8 cellular contexts compared by ENCODE assay signal in genomic region chr7:2037805-2038635, GRCh38.
DNase-seq lines count a peak whose midpoint lies in the region; ATAC-seq and TF ChIP-seq lines count a peak whose summit lies in the region.

No MANE protein-coding gene starts in this region.

- peak overlapping the region; percentile 74 for H3K4me3 Mint-ChIP-seq in activated naive CD4-positive, alpha-beta T cell treated with anti-CD3 and anti-CD28 coated beads for 36 hours
- H3K4me3 Mint-ChIP-seq in activated naive CD8-positive, alpha-beta T cell treated with anti-CD3 and anti-CD28 coated beads for 36 hours: peak overlapping the region; percentile 83

- H3K27ac ChIP-seq in upper lobe of right lung: peak overlapping the region; percentile 51

- no peak for TF ChIP-seq CTCF in upper lobe of right lung (IDR thresholded peaks at IDR 0.05)

- ATAC-seq in left lobe of liver: peak; percentile 86
- ATAC-seq in upper lobe of right lung: peak; percentile 44

- peaks cover 6% of the 10 kb centered on the region for H3K4me1 ChIP-seq in upper lobe of right lung

- no peaks in the 10 kb centered on the region for H3K9me3 Mint-ChIP-seq in activated naive CD4-positive, alpha-beta T cell treated with anti-CD3 and anti-CD28 coated beads for 36 hours
- H3K9me3 Mint-ChIP-seq in activated naive CD8-positive, alpha-beta T cell treated with anti-CD3 and anti-CD28 coated beads for 36 hours: no peaks in the 10 kb centered on the region

- no peaks in the 10 kb centered on the region for H3K27me3 Mint-ChIP-seq in activated naive CD4-positive, alpha-beta T cell treated with anti-CD3 and anti-CD28 coated beads for 36 hours (ENCODE audit: low read depth)
- H3K27me3 Mint-ChIP-seq in activated naive CD8-positive, alpha-beta T cell treated with anti-CD3 and anti-CD28 coated beads for 36 hours: no peaks in the 10 kb centered on the region

- no peaks in the 10 kb centered on the region for H3K27me3 ChIP-seq in upper lobe of right lung

- no peaks in the 10 kb centered on the region for H3K9me3 ChIP-seq in upper lobe of right lung

- intact Hi-C loops in activated naive CD4-positive, alpha-beta T cell treated with anti-CD3 and anti-CD28 coated beads for 36 hours (cut with micrococcal nuclease): loop anchor here (1.0 to 2.0 kb wide), 3 partner anchors 19 to 115 kb away; no protein-coding TSS in a partner anchor
- intact Hi-C loops in upper lobe of right lung (cut with DNase I): no loop called here

- CTCF ChIA-PET in activated naive CD4-positive, alpha-beta T cell treated with anti-CD3 and anti-CD28 coated beads for 36 hours (lab: Charles Lee): interaction anchor here (0.8 kb wide), 1 partner anchor 11 kb away, joined by 4 read pairs; no protein-coding TSS in a partner anchor

- peaks cover 52% of the 10 kb centered on the region for H3K4me1 Mint-ChIP-seq in activated naive CD4-positive, alpha-beta T cell treated with anti-CD3 and anti-CD28 coated beads for 36 hours (ENCODE audit: low read depth)
- peaks cover 47% of the 10 kb centered on the region for H3K4me1 Mint-ChIP-seq in activated naive CD8-positive, alpha-beta T cell treated with anti-CD3 and anti-CD28 coated beads for 36 hours

- H3K36me3 Mint-ChIP-seq in activated naive CD4-positive, alpha-beta T cell treated with anti-CD3 and anti-CD28 coated beads for 36 hours (ENCODE audit: low read depth): peaks cover 5% of the 10 kb centered on the region
- peaks cover 17% of the 10 kb centered on the region for H3K36me3 Mint-ChIP-seq in activated naive CD8-positive, alpha-beta T cell treated with anti-CD3 and anti-CD28 coated beads for 36 hours

- no peaks in the 10 kb centered on the region for H3K36me3 ChIP-seq in upper lobe of right lung

- H3K4me3 ChIP-seq in upper lobe of right lung: peak overlapping the region; percentile 44

- peak overlapping the region; percentile 78 for H3K27ac Mint-ChIP-seq in activated naive CD4-positive, alpha-beta T cell treated with anti-CD3 and anti-CD28 coated beads for 36 hours
- H3K27ac Mint-ChIP-seq in activated naive CD8-positive, alpha-beta T cell treated with anti-CD3 and anti-CD28 coated beads for 36 hours: peak overlapping the region; percentile 97

- DNase-seq in activated naive CD4-positive, alpha-beta T cell treated with anti-CD3 and anti-CD28 coated beads for 36 hours: peak; percentile 40
- DNase-seq in activated naive CD4-positive, alpha-beta T cell treated with Interleukin-2 at 50 U/mL for 16 hours: no peak
- DNase-seq in activated naive CD8-positive, alpha-beta T cell treated with anti-CD3 and anti-CD28 coated beads for 36 hours: peak; percentile 43
- DNase-seq in left lobe of liver (ENCODE audit: low spot score) (no peak), upper lobe of right lung (peak; percentile 40), NCI-H2227 treated with DMSO at 0.1 percent for 48 hours (lab: John Stamatoyannopoulos, UW) (no peak), RPMI8226 (no peak)
- no peak for DNase-seq in effector CD8-positive, alpha-beta T cell (lab: John Stamatoyannopoulos, UW)

Comparison
In these comparisons a context has a peak if more than half of its experiments do, and no peak if none do; other contexts are left out.
1. DNase-seq: peak in activated naive CD4-positive, alpha-beta T cell treated with anti-CD3 and anti-CD28 coated beads for 36 hours (single experiment), activated naive CD8-positive, alpha-beta T cell treated with anti-CD3 and anti-CD28 coated beads for 36 hours (single experiment) and upper lobe of right lung (single experiment); none in activated naive CD4-positive, alpha-beta T cell treated with Interleukin-2 at 50 U/mL for 16 hours (single experiment), left lobe of liver (single experiment), effector CD8-positive, alpha-beta T cell (single experiment), NCI-H2227 treated with DMSO at 0.1 percent for 48 hours (single experiment) and RPMI8226 (single experiment).